14 cellular contexts compared by ENCODE assay signal in the genomic region with DNA sequence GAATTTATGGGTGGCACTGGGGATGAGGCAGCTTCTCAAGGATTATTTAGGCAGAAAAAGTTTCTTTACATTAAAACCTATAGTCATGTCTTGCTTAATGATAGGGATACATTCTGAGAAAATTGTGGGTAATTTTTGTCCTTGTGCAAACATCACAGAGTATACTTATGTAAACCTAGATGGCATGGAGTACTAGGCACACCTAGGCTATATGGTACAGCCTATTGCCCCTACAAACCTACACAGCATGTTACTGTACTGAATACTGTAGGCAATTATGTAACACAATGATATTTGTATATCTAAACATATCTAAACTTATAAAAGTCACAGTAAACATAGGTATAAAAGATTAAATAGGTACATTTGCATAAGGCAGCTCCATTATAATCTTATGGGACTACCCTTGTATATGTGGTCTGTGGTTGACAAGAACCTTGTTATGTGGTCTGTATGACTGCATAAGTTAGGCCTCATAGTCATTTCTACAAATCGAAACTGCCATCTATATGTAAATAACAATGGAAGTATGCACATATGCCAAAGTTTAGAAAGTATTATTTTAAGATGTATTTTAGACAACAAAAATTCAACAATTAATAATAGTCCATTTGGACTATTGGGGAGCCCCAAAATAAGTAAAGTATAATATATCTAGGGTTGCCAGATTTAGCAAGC.
DNase-seq lines count a peak whose midpoint lies in the region; ATAC-seq lines count a peak whose summit lies in the region.
"Had no signal": no experiment of that assay in that cellular context is flagged by ENCODE, and none has a peak within 500 bp of the region (broad histone marks: within the 10 kb centered on the region; RNA-seq: fewer than 3 reads in every experiment).

No MANE protein-coding gene starts in this region.

- H2BK120ac ChIP-seq in mesendoderm (ENCODE audit: low read depth, low read length), result no peak overlapping the region

- H3K36me3 ChIP-seq in mesendoderm (ENCODE audit: control insufficient read depth, insufficient read depth, low read length), result no peaks in the 10 kb centered on the region
- H3K36me3 ChIP-seq: BLaER1 treated with 17β-estradiol and CSF1 and Interleukin-3, amounts not matched to agents 10 nM and 100 nM; esophagus muscularis mucosa; left lung had no signal

- H3K4me1 ChIP-seq in mesendoderm (ENCODE audit: control insufficient read depth, low read depth, low read length), result no peaks in the 10 kb centered on the region
- H3K4me1 ChIP-seq: esophagus muscularis mucosa, left lung had no signal

- H3K79me1 ChIP-seq in mesendoderm (ENCODE audit: low read length), result no peaks in the 10 kb centered on the region

- DNase-seq in immature natural killer cell (peak; percentile 55 to 66 (median 61)), HT-29 (ENCODE audit: low spot score) (no peak), NCI-H2107 treated with DMSO at 0.1 percent for 48 hours (lab: John Stamatoyannopoulos, UW; ENCODE audit: unreplicated experiment) (no peak), mesendoderm (no peak)
- DNase-seq: activated CD8-positive, alpha-beta memory T cell treated with anti-CD3 and anti-CD28 coated beads for 24 hours; HFFc6; NCI-H446 had no signal

- no peaks in the 10 kb centered on the region for H3K36me3 Mint-ChIP-seq in immature natural killer cell

- H3K27me3 Mint-ChIP-seq in immature natural killer cell (ENCODE audit: low read depth in 3 of 3), result peaks cover 0 to 1% (median 0%) of the 10 kb centered on the region in 3 donors

- no peaks in the 10 kb centered on the region for H3K9me3 Mint-ChIP-seq in immature natural killer cell
- H3K9me3 Mint-ChIP-seq: HFFc6, nephron had no signal

- H4K5ac ChIP-seq in mesendoderm (ENCODE audit: low read length), result no peak overlapping the region

- H2AK5ac ChIP-seq in mesendoderm (ENCODE audit: low read length), result no peak overlapping the region

- peak; percentile 79 for ATAC-seq in GM18520 (IDR thresholded peaks at IDR 0.05; ENCODE audit: unreplicated experiment)
- ATAC-seq in HG02588 (IDR thresholded peaks at IDR 0.05; ENCODE audit: unreplicated experiment), result peak; percentile 52
- ATAC-seq in HG03520 (IDR thresholded peaks at IDR 0.05; ENCODE audit: unreplicated experiment), result peak; percentile 74
- ATAC-seq: left lung had no signal

- H3K4ac ChIP-seq in mesendoderm (ENCODE audit: low read depth, low read length), result no peak overlapping the region

- peaks cover 26 to 67% of the 10 kb centered on the region in 2 donors for H3K4me1 Mint-ChIP-seq in immature natural killer cell
- H3K4me1 Mint-ChIP-seq: nephron had no signal

- H3K56ac ChIP-seq in mesendoderm (ENCODE audit: low read length), result no peak overlapping the region

- H4K8ac ChIP-seq in mesendoderm (ENCODE audit: low read depth, low read length), result no peak overlapping the region

- WGBS in mesendoderm (ENCODE audit: extremely low coverage, insufficient coverage, low lambda C conversion rate), result no CpG with 5 or more reads among the region's 1 CpG

- no peaks in the 10 kb centered on the region for H3K79me2 ChIP-seq in mesendoderm (ENCODE audit: control insufficient read depth, insufficient read depth, low read length)

- H3K4me3 Mint-ChIP-seq in immature natural killer cell, result peak overlapping the region in 3 of 5 donors; percentile 6 to 46 (median 42)
- H3K4me3 Mint-ChIP-seq: HFFc6, nephron had no signal

- no peak overlapping the region for H3K27ac ChIP-seq in mesendoderm (ENCODE audit: low read depth, low read length)
- H3K27ac ChIP-seq: BLaER1 treated with 17β-estradiol and CSF1 and Interleukin-3, amounts not matched to agents 10 nM and 100 nM; esophagus muscularis mucosa; left lung had no signal

- H3K27me3 ChIP-seq in mesendoderm (ENCODE audit: insufficient read depth, low read length, poor library complexity), result no peaks in the 10 kb centered on the region
- H3K27me3 ChIP-seq: BLaER1 treated with 17β-estradiol and CSF1 and Interleukin-3, amounts not matched to agents 10 nM and 100 nM; esophagus muscularis mucosa; left lung had no signal

- no peak overlapping the region for H3K18ac ChIP-seq in mesendoderm (ENCODE audit: low read length)

- no peak overlapping the region for H3K4me2 ChIP-seq in mesendoderm (ENCODE audit: low read length)
- H3K4me2 ChIP-seq: BLaER1 treated with 17β-estradiol and CSF1 and Interleukin-3, amounts not matched to agents 10 nM and 100 nM had no signal

- H2BK5ac ChIP-seq in mesendoderm (ENCODE audit: low read length), result no peak overlapping the region

- no peak overlapping the region for H2BK15ac ChIP-seq in mesendoderm (replicated peaks; ENCODE audit: low read depth)

- peak overlapping the region in 5 of 6 donors; percentile 55 to 89 (median 71) for H3K27ac Mint-ChIP-seq in immature natural killer cell
- H3K27ac Mint-ChIP-seq: HFFc6, nephron had no signal

- no peak overlapping the region for H3K4me3 ChIP-seq in mesendoderm (ENCODE audit: low read length)
- H3K4me3 ChIP-seq: BLaER1 treated with 17β-estradiol and CSF1 and Interleukin-3, amounts not matched to agents 10 nM and 100 nM; esophagus muscularis mucosa; left lung had no signal

- H3K23ac ChIP-seq in mesendoderm (ENCODE audit: low read length), result no peak overlapping the region

- no peak overlapping the region for H3K9ac ChIP-seq in mesendoderm (ENCODE audit: low read length)
- H3K9ac ChIP-seq: BLaER1 treated with 17β-estradiol and CSF1 and Interleukin-3, amounts not matched to agents 10 nM and 100 nM had no signal

Comparison
In these comparisons a context has a peak if more than half of its experiments do, and no peak if none do; other contexts are left out.
1. DNase-seq: peak in immature natural killer cell (3 of 3); none in HT-29 (single experiment), NCI-H2107 treated with DMSO at 0.1 percent for 48 hours (single experiment) and mesendoderm (single experiment).
2. Peak in every context shown above with its lines, with median percentiles within 50 percentile points of each other: ATAC-seq.